Comparison of ENCODE assay signal across 22 cellular contexts in the genomic region with DNA sequence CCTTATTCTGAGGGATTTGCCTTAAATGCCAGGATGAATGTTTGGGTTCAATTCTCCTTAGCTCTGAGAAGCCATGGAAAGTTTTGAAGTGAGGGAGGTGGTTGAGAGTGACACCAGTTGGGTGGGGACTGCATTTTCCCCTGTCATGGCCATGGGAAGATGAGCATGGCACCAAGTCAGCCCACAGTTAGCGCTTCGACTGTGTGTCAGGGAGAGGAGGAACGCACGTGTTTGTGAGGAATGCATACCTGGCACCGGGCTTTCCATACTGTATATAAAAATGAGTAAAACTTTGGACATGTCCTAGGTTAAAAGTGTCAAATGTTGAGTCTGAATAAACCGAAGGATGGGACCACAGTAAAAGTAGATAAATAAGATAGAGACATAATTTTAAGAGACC.
DNase-seq lines count a peak whose midpoint lies in the region; ATAC-seq and TF ChIP-seq lines count a peak whose summit lies in the region.
"Had no signal": no experiment of that assay in that cellular context is flagged by ENCODE, and none has a peak within 500 bp of the region (broad histone marks: within the 10 kb centered on the region; RNA-seq: fewer than 3 reads in every experiment).

No MANE protein-coding gene starts in this region.

- H3K4me3 ChIP-seq in GM23338: no peak overlapping the region
- no peak overlapping the region for H3K4me3 ChIP-seq in PC-9

- H3K36me3 ChIP-seq in GM23338 (ENCODE audit: insufficient read depth) (no peaks in the 10 kb centered on the region), PC-9 (ENCODE audit: low read depth) (no peaks in the 10 kb centered on the region)

- no TSS peak for BruUV-seq in PC-9 (replicated peaks; lab: Mats Ljungman, UMichigan)

- intact Hi-C loops in PC-9 (cut with micrococcal nuclease; ENCODE audit: unreplicated experiment): no loop called here

- no peaks in the 10 kb centered on the region for H3K27me3 ChIP-seq in GM23338 (ENCODE audit: insufficient read depth)
- H3K27me3 ChIP-seq in PC-9 (ENCODE audit: insufficient read depth, low read depth): no peaks in the 10 kb centered on the region
- no peaks in the 10 kb centered on the region for H3K27me3 ChIP-seq in foreskin keratinocyte

- H3K79me2 ChIP-seq in GM23338 (replicated peaks; ENCODE audit: insufficient read depth): no peaks in the 10 kb centered on the region
- no peaks in the 10 kb centered on the region for H3K79me2 ChIP-seq in PC-9 (ENCODE audit: low read depth)

- CTCF ChIA-PET in PC-9 (lab: Charles Lee) (no interaction called here), HEK293T (lab: Yijun Ruan, JAX) (no interaction called here)

- TF ChIP-seq CTCF in GM23338 (conservative IDR thresholded peaks at IDR 0.05; ENCODE audit: low read depth in 2 of 2) (no peak), PC-9 (conservative IDR thresholded peaks at IDR 0.05) (no peak), foreskin keratinocyte (conservative IDR thresholded peaks at IDR 0.05) (no peak), osteocyte (IDR thresholded peaks at IDR 0.05) (no peak)

- H4K20me1 ChIP-seq in GM23338 (replicated peaks; ENCODE audit: insufficient read depth): no peaks in the 10 kb centered on the region
- H4K20me1 ChIP-seq in PC-9 (ENCODE audit: insufficient read depth): no peaks in the 10 kb centered on the region

- H3F3A ChIP-seq in GM23338 (replicated peaks; ENCODE audit: low read depth) (no peaks in the 10 kb centered on the region), PC-9 (ENCODE audit: insufficient read depth, low read depth) (peaks cover 54% of the 10 kb centered on the region)

- H3K4me2 ChIP-seq in GM23338: no peak overlapping the region
- peak overlapping the region; percentile 72 for H3K4me2 ChIP-seq in PC-9

- H3K9me3 Mint-ChIP-seq in GM23338: peaks cover 2% of the 10 kb centered on the region; the same call in 1 of the 3 replicates
- peaks cover 3% of the 10 kb centered on the region for H3K9me3 Mint-ChIP-seq in osteocyte (ENCODE audit: unreplicated experiment)

- H2AFZ ChIP-seq in GM23338 (0 out of 2 replicates have a peak overlapping the region, but pooled peaks have one; percentile 30), PC-9 (no peak overlapping the region)

- H3K4me1 ChIP-seq in GM23338 (ENCODE audit: insufficient read depth): no peaks in the 10 kb centered on the region
- peaks cover 51% of the 10 kb centered on the region for H3K4me1 ChIP-seq in PC-9 (replicated peaks; ENCODE audit: insufficient read depth)
- peaks cover 30% of the 10 kb centered on the region for H3K4me1 ChIP-seq in foreskin keratinocyte

- H3K4me1 Mint-ChIP-seq in GM23338 (peaks cover 23% of the 10 kb centered on the region), osteocyte (ENCODE audit: unreplicated experiment) (peaks cover 43% of the 10 kb centered on the region)
- H3K4me1 Mint-ChIP-seq: B cell, CD14-positive monocyte had no signal

- 0 out of 2 replicates have a peak, but pooled peaks cover 2% of the 10 kb centered on the region for H3K9me3 ChIP-seq in PC-9 (ENCODE audit: insufficient read depth, low read depth)

- H3K27me3 Mint-ChIP-seq in GM23338 (ENCODE audit: insufficient read depth, low read depth, poor library complexity) (no peaks in the 10 kb centered on the region), osteocyte (ENCODE audit: unreplicated experiment) (no peaks in the 10 kb centered on the region)

- DNase-seq in GM23338 (ENCODE audit: low spot score) (no peak), PC-9 (no peak), foreskin keratinocyte (no peak), osteocyte (ENCODE audit: extremely low spot score, unreplicated experiment) (no peak), HEK293T (ENCODE audit: extremely low spot score) (no peak), NCI-H2227 treated with DMSO at 0.1 percent for 48 hours (lab: John Stamatoyannopoulos, UW) (no peak)
- DNase-seq: GOT3, KBM-7, MM.1S, NCI-H1092 treated with DMSO at 0.1 percent for 48 hours, NCI-H1436 treated with DMSO at 0.1 percent for 48 hours, NCI-H2029, NCI-H345, NCI-H524, NCI-H774, Right ventricle myocardium superior had no signal

- no peaks in the 10 kb centered on the region for H3K9me2 ChIP-seq in GM23338 (ENCODE audit: insufficient read depth)
- H3K9me2 ChIP-seq in PC-9 (ENCODE audit: insufficient read depth): no peaks in the 10 kb centered on the region

- H3K36me3 Mint-ChIP-seq in GM23338 (ENCODE audit: low read depth) (no peaks in the 10 kb centered on the region), osteocyte (ENCODE audit: unreplicated experiment) (no peaks in the 10 kb centered on the region)
- H3K36me3 Mint-ChIP-seq: CD14-positive monocyte had no signal

- H3K27ac Mint-ChIP-seq in GM23338 (no peak overlapping the region), osteocyte (ENCODE audit: unreplicated experiment) (peak overlapping the region; percentile 54)
- H3K27ac Mint-ChIP-seq: B cell, CD14-positive monocyte had no signal

- POLR2A ChIA-PET in PC-9 (lab: Charles Lee; ENCODE audit: unreplicated experiment): no interaction called here
- POLR2A ChIA-PET in HEK293T (lab: Yijun Ruan, JAX): no interaction called here

- H3K27ac ChIP-seq in GM23338 (ENCODE audit: low read depth) (no peak overlapping the region), PC-9 (peak overlapping the region; percentile 98), foreskin keratinocyte (peak overlapping the region; percentile 59)
- H3K27ac ChIP-seq: HL-60 had no signal

- ATAC-seq in GM23338 (no peak), foreskin keratinocyte (no peak), HG02798 (IDR thresholded peaks at IDR 0.05; ENCODE audit: poor library complexity, unreplicated experiment) (no peak), HG03108 (IDR thresholded peaks at IDR 0.05; ENCODE audit: unreplicated experiment) (no peak)
- ATAC-seq: HepG2 had no signal

- no peak overlapping the region for H3K4me3 Mint-ChIP-seq in GM23338
- peak overlapping the region; percentile 1 for H3K4me3 Mint-ChIP-seq in osteocyte (ENCODE audit: unreplicated experiment)
- H3K4me3 Mint-ChIP-seq: B cell, CD14-positive monocyte had no signal

TF ChIP-seq in GM23338, 12 proteins besides CTCF, POLR2A, EP300 and RAD21 (continues in another document):
- TF ChIP-seq EZH2phosphoT487 (IDR thresholded peaks at IDR 0.05; ENCODE audit: unreplicated experiment) (no peak), ZNF331 (CRISPR knock-in tag; IDR thresholded peaks at IDR 0.05; ENCODE audit: low read depth) (no peak), JUNB (IDR thresholded peaks at IDR 0.05; ENCODE audit: unreplicated experiment) (no peak)
- TF ChIP-seq, protein P1, sequence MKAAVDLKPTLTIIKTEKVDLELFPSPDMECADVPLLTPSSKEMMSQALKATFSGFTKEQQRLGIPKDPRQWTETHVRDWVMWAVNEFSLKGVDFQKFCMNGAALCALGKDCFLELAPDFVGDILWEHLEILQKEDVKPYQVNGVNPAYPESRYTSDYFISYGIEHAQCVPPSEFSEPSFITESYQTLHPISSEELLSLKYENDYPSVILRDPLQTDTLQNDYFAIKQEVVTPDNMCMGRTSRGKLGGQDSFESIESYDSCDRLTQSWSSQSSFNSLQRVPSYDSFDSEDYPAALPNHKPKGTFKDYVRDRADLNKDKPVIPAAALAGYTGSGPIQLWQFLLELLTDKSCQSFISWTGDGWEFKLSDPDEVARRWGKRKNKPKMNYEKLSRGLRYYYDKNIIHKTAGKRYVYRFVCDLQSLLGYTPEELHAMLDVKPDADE (IDR thresholded peaks at IDR 0.05): no peak

TF ChIP-seq in HEK293T, 16 proteins besides CTCF, POLR2A, EP300 and RAD21:
- TF ChIP-seq ZNF384 (IDR thresholded peaks at IDR 0.05) (no peak), HDGF (IDR thresholded peaks at IDR 0.05; ENCODE audit: borderline replicate concordance) (no peak), LEF1 (IDR thresholded peaks at IDR 0.05; ENCODE audit: borderline replicate concordance) (no peak), ARNT (IDR thresholded peaks at IDR 0.05) (no peak), BHLHE40 (IDR thresholded peaks at IDR 0.05; ENCODE audit: borderline replicate concordance) (no peak), CTBP1 (IDR thresholded peaks at IDR 0.05; ENCODE audit: borderline replicate concordance) (no peak), FOXA1 (IDR thresholded peaks at IDR 0.05) (no peak), FOXM1 (IDR thresholded peaks at IDR 0.05; ENCODE audit: borderline replicate concordance) (no peak), ELF4 (IDR thresholded peaks at IDR 0.05) (no peak), NFRKB (IDR thresholded peaks at IDR 0.05) (no peak), SUZ12 (IDR thresholded peaks at IDR 0.05) (no peak), TARDBP (IDR thresholded peaks at IDR 0.05) (no peak), FOXK2 (IDR thresholded peaks at IDR 0.05) (no peak)
